In the genomic region with DNA sequence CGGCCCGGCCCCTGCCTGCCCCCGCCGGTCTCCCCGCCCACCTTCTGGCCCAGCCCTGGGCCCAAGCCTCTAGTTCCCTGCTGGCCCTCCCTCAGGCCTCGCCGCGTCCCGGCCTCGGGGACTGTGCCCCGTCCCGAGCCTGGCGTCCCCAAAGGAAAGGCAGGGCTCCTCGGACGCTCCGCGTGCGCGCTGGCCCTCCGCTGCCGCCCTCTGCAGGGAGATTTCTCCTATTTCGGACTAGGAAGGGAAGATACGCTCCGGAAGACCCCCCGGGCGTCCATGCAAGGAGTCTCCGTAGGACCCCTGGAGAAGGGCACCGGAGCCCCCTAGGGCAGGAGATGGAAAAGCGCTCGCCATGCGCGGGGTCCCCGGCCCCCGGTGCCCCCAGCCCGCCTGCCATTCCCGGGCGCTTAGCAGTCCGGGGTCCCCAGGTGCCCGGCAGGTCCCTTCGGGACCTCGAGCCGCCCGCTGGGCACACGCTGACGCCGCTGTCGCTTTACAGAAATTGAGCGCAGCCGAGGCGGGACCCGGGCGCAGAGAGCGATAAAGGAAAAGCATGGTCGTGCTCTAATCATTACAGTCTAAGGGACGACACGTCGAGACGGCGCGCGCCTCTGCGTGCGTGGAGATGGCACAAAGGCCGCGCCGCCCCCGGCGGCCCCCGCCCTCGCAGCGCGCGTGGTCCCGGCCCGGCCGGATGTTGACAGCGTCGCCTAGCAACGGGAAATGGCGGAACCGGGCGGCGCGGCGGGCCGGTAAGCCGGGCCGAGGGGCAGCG, we compare ENCODE assay signal across 1 cellular context.
TF ChIP-seq lines count a peak whose summit lies in the region.

A gene with protein sequence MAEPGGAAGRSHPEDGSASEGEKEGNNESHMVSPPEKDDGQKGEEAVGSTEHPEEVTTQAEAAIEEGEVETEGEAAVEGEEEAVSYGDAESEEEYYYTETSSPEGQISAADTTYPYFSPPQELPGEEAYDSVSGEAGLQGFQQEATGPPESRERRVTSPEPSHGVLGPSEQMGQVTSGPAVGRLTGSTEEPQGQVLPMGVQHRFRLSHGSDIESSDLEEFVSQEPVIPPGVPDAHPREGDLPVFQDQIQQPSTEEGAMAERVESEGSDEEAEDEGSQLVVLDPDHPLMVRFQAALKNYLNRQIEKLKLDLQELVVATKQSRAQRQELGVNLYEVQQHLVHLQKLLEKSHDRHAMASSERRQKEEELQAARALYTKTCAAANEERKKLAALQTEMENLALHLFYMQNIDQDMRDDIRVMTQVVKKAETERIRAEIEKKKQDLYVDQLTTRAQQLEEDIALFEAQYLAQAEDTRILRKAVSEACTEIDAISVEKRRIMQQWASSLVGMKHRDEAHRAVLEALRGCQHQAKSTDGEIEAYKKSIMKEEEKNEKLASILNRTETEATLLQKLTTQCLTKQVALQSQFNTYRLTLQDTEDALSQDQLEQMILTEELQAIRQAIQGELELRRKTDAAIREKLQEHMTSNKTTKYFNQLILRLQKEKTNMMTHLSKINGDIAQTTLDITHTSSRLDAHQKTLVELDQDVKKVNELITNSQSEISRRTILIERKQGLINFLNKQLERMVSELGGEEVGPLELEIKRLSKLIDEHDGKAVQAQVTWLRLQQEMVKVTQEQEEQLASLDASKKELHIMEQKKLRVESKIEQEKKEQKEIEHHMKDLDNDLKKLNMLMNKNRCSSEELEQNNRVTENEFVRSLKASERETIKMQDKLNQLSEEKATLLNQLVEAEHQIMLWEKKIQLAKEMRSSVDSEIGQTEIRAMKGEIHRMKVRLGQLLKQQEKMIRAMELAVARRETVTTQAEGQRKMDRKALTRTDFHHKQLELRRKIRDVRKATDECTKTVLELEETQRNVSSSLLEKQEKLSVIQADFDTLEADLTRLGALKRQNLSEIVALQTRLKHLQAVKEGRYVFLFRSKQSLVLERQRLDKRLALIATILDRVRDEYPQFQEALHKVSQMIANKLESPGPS (plus strand): TSS at position 706 of the 778 bp plus-strand sequence. CDS start 21 bp downstream, at position 727.

TF ChIP-seq in HepG2, 621 proteins besides CTCF, POLR2A, EP300 and RAD21 (continued from another document and continues in another):
- TF ChIP-seq, protein P1, sequence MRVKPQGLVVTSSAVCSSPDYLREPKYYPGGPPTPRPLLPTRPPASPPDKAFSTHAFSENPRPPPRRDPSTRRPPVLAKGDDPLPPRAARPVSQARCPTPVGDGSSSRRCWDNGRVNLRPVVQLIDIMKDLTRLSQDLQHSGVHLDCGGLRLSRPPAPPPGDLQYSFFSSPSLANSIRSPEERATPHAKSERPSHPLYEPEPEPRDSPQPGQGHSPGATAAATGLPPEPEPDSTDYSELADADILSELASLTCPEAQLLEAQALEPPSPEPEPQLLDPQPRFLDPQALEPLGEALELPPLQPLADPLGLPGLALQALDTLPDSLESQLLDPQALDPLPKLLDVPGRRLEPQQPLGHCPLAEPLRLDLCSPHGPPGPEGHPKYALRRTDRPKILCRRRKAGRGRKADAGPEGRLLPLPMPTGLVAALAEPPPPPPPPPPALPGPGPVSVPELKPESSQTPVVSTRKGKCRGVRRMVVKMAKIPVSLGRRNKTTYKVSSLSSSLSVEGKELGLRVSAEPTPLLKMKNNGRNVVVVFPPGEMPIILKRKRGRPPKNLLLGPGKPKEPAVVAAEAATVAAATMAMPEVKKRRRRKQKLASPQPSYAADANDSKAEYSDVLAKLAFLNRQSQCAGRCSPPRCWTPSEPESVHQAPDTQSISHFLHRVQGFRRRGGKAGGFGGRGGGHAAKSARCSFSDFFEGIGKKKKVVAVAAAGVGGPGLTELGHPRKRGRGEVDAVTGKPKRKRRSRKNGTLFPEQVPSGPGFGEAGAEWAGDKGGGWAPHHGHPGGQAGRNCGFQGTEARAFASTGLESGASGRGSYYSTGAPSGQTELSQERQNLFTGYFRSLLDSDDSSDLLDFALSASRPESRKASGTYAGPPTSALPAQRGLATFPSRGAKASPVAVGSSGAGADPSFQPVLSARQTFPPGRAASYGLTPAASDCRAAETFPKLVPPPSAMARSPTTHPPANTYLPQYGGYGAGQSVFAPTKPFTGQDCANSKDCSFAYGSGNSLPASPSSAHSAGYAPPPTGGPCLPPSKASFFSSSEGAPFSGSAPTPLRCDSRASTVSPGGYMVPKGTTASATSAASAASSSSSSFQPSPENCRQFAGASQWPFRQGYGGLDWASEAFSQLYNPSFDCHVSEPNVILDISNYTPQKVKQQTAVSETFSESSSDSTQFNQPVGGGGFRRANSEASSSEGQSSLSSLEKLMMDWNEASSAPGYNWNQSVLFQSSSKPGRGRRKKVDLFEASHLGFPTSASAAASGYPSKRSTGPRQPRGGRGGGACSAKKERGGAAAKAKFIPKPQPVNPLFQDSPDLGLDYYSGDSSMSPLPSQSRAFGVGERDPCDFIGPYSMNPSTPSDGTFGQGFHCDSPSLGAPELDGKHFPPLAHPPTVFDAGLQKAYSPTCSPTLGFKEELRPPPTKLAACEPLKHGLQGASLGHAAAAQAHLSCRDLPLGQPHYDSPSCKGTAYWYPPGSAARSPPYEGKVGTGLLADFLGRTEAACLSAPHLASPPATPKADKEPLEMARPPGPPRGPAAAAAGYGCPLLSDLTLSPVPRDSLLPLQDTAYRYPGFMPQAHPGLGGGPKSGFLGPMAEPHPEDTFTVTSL (CRISPR knock-in tag; IDR thresholded peaks at IDR 0.05; ENCODE audit: borderline replicate concordance) = peak; percentile 64; the same call in 1 of the 2 replicates
- TF ChIP-seq, protein P2, sequence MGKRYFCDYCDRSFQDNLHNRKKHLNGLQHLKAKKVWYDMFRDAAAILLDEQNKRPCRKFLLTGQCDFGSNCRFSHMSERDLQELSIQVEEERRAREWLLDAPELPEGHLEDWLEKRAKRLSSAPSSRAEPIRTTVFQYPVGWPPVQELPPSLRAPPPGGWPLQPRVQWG (CRISPR knock-in tag; IDR thresholded peaks at IDR 0.05; ENCODE audit: borderline replicate concordance, low read depth) = no peak
- TF ChIP-seq ZNF709 (CRISPR knock-in tag; IDR thresholded peaks at IDR 0.05) (peak; percentile 83; the same call in 1 of the 2 replicates), ZNF589 (CRISPR knock-in tag; conservative IDR thresholded peaks at IDR 0.05) (peak; percentile 74; the same call in 1 of the 2 replicates), ZFP37 (CRISPR knock-in tag; IDR thresholded peaks at IDR 0.05; ENCODE audit: borderline replicate concordance) (no peak), TARDBP (CRISPR knock-in tag; IDR thresholded peaks at IDR 0.05) (peak; percentile 9), XRCC5 (optimal IDR thresholded peaks at IDR 0.05; ENCODE audit: low read length) (peak; percentile 61), CCDC6 (CRISPR knock-in tag; IDR thresholded peaks at IDR 0.05) (no peak; the same call in 1 of the 2 replicates), ASH2L (IDR thresholded peaks at IDR 0.05; ENCODE audit: insufficient read length, low read depth, low read length) (peak; percentile 65), ELF1 (CRISPR knock-in tag; IDR thresholded peaks at IDR 0.05) (peak; percentile 54), KMT2A (CRISPR knock-in tag; IDR thresholded peaks at IDR 0.05) (no peak), KMT2B (CRISPR knock-in tag; IDR thresholded peaks at IDR 0.05) (peak; percentile 37; the same call in 1 of the 2 replicates), ZNF235 (CRISPR knock-in tag; IDR thresholded peaks at IDR 0.05; ENCODE audit: borderline replicate concordance) (peak; percentile 93), MTF1 (CRISPR knock-in tag; IDR thresholded peaks at IDR 0.05) (peak; percentile 62; the same call in 1 of the 2 replicates), ZNF160 (CRISPR knock-in tag; IDR thresholded peaks at IDR 0.05) (peak; percentile 60; the same call in 1 of the 2 replicates), YY1 (IDR thresholded peaks at IDR 0.05; ENCODE audit: insufficient read depth, insufficient replicate concordance, low read depth, low read length) (peak; percentile 94), ZFP82 (CRISPR knock-in tag; IDR thresholded peaks at IDR 0.05; ENCODE audit: borderline replicate concordance) (peak; percentile 84), TBX2 (CRISPR knock-in tag; IDR thresholded peaks at IDR 0.05; ENCODE audit: borderline replicate concordance) (peak; percentile 52; the same call in 1 of the 2 replicates)
- TF ChIP-seq, protein P3, sequence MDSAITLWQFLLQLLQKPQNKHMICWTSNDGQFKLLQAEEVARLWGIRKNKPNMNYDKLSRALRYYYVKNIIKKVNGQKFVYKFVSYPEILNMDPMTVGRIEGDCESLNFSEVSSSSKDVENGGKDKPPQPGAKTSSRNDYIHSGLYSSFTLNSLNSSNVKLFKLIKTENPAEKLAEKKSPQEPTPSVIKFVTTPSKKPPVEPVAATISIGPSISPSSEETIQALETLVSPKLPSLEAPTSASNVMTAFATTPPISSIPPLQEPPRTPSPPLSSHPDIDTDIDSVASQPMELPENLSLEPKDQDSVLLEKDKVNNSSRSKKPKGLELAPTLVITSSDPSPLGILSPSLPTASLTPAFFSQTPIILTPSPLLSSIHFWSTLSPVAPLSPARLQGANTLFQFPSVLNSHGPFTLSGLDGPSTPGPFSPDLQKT (CRISPR knock-in tag; IDR thresholded peaks at IDR 0.05; ENCODE audit: borderline replicate concordance) = no peak
- TF ChIP-seq, protein P4, sequence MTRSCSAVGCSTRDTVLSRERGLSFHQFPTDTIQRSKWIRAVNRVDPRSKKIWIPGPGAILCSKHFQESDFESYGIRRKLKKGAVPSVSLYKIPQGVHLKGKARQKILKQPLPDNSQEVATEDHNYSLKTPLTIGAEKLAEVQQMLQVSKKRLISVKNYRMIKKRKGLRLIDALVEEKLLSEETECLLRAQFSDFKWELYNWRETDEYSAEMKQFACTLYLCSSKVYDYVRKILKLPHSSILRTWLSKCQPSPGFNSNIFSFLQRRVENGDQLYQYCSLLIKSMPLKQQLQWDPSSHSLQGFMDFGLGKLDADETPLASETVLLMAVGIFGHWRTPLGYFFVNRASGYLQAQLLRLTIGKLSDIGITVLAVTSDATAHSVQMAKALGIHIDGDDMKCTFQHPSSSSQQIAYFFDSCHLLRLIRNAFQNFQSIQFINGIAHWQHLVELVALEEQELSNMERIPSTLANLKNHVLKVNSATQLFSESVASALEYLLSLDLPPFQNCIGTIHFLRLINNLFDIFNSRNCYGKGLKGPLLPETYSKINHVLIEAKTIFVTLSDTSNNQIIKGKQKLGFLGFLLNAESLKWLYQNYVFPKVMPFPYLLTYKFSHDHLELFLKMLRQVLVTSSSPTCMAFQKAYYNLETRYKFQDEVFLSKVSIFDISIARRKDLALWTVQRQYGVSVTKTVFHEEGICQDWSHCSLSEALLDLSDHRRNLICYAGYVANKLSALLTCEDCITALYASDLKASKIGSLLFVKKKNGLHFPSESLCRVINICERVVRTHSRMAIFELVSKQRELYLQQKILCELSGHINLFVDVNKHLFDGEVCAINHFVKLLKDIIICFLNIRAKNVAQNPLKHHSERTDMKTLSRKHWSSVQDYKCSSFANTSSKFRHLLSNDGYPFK (CRISPR knock-in tag; IDR thresholded peaks at IDR 0.05; ENCODE audit: borderline replicate concordance) = 0 out of 2 replicates have a peak, but pooled peaks have one; percentile 7
- TF ChIP-seq, protein P5, sequence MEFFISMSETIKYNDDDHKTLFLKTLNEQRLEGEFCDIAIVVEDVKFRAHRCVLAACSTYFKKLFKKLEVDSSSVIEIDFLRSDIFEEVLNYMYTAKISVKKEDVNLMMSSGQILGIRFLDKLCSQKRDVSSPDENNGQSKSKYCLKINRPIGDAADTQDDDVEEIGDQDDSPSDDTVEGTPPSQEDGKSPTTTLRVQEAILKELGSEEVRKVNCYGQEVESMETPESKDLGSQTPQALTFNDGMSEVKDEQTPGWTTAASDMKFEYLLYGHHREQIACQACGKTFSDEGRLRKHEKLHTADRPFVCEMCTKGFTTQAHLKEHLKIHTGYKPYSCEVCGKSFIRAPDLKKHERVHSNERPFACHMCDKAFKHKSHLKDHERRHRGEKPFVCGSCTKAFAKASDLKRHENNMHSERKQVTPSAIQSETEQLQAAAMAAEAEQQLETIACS (CRISPR knock-in tag; IDR thresholded peaks at IDR 0.05) = peak; percentile 61
- TF ChIP-seq, protein P6, sequence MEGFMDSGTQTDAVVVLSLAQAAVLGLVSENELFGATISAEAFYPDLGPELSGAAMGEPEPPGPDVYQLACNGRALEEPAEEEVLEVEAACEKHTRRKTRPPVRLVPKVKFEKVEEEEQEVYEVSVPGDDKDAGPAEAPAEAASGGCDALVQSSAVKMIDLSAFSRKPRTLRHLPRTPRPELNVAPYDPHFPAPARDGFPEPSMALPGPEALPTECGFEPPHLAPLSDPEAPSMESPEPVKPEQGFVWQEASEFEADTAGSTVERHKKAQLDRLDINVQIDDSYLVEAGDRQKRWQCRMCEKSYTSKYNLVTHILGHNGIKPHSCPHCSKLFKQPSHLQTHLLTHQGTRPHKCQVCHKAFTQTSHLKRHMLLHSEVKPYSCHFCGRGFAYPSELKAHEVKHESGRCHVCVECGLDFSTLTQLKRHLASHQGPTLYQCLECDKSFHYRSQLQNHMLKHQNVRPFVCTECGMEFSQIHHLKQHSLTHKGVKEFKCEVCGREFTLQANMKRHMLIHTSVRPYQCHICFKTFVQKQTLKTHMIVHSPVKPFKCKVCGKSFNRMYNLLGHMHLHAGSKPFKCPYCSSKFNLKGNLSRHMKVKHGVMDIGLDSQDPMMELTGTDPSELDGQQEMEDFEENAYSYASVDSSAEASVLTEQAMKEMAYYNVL (CRISPR knock-in tag; IDR thresholded peaks at IDR 0.05; ENCODE audit: borderline replicate concordance) = 0 out of 2 replicates have a peak, but pooled peaks have one; percentile 50
- TF ChIP-seq, protein P7, sequence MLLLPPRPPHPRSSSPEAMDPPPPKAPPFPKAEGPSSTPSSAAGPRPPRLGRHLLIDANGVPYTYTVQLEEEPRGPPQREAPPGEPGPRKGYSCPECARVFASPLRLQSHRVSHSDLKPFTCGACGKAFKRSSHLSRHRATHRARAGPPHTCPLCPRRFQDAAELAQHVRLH (CRISPR knock-in tag; IDR thresholded peaks at IDR 0.05; ENCODE audit: borderline replicate concordance, low read depth) = 0 out of 2 replicates have a peak, but pooled peaks have one; percentile 50
- TF ChIP-seq, protein P8, sequence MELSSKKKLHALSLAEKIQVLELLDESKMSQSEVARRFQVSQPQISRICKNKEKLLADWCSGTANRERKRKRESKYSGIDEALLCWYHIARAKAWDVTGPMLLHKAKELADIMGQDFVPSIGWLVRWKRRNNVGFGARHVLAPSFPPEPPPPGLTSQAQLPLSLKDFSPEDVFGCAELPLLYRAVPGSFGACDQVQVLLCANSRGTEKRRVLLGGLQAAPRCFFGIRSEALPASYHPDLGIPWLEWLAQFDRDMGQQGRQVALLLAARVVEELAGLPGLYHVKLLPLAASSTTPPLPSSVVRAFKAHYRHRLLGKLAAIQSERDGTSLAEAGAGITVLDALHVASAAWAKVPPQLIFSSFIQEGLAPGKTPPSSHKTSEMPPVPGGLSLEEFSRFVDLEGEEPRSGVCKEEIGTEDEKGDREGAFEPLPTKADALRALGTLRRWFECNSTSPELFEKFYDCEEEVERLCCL (CRISPR knock-in tag; IDR thresholded peaks at IDR 0.05; ENCODE audit: borderline replicate concordance) = peak; percentile 32; the same call in 1 of the 2 replicates
- TF ChIP-seq, protein P9, sequence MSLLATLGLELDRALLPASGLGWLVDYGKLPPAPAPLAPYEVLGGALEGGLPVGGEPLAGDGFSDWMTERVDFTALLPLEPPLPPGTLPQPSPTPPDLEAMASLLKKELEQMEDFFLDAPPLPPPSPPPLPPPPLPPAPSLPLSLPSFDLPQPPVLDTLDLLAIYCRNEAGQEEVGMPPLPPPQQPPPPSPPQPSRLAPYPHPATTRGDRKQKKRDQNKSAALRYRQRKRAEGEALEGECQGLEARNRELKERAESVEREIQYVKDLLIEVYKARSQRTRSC (CRISPR knock-in tag; IDR thresholded peaks at IDR 0.05; ENCODE audit: low read depth) = no peak; the same call in 1 of the 2 replicates
- TF ChIP-seq, protein P10, sequence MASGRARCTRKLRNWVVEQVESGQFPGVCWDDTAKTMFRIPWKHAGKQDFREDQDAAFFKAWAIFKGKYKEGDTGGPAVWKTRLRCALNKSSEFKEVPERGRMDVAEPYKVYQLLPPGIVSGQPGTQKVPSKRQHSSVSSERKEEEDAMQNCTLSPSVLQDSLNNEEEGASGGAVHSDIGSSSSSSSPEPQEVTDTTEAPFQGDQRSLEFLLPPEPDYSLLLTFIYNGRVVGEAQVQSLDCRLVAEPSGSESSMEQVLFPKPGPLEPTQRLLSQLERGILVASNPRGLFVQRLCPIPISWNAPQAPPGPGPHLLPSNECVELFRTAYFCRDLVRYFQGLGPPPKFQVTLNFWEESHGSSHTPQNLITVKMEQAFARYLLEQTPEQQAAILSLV (CRISPR knock-in tag; IDR thresholded peaks at IDR 0.05; ENCODE audit: borderline replicate concordance) = peak; percentile 45; the same call in 1 of the 2 replicates
